In the genomic region with DNA sequence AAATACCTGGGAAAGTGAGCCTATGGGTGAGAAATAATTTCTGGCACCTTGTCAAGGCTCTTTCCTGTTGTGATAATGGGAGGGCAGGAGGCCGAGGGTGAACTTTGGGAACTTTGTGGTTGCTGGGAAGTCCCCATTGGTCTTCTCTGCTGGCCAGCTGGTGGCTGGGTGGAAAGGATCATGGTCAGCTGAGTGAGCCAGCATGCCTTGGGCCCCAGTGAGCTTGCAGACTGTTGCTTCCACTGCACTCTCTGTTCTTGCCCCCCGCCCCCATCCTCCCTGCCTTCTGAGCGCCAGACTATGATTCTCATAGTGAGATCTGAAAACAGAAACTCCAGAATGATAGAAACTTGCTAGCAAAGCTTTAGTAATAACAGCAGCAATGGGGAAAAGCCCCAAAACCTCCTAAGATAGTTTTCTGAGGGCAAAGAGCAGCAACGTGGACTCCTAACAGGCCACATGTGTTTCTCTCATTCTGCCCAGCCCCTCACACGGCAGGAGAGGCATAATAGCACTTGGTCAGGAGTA, we compare ENCODE assay signal across 9 cellular contexts.
DNase-seq lines count a peak whose midpoint lies in the region; ATAC-seq and TF ChIP-seq lines count a peak whose summit lies in the region.
"Had no signal": no experiment of that assay in that cellular context is flagged by ENCODE, and none has a peak within 500 bp of the region (broad histone marks: within the 10 kb centered on the region; RNA-seq: fewer than 3 reads in every experiment).

No MANE protein-coding gene starts in this region.

- TF ChIP-seq POLR2A in lower leg skin (IDR thresholded peaks at IDR 0.05), result no peak

- no peak for TF ChIP-seq CTCF in lower leg skin (IDR thresholded peaks at IDR 0.05)

- DNase-seq in activated T-cell treated with anti-CD3 and anti-CD28 coated beads for 24 hours (ENCODE audit: low read depth) (peak; percentile 64), lower leg skin (ENCODE audit: low spot score in 2 of 2) (no peak), SIG-M5 (lab: John Stamatoyannopoulos, UW) (no peak), NCI-H1105 (lab: John Stamatoyannopoulos, UW) (no peak)
- no peak for DNase-seq in activated T-cell treated with anti-CD3 and anti-CD28 coated beads, Interleukin-2, amount 50 U/mL, for 1 hour
- DNase-seq in activated CD8-positive, alpha-beta memory T cell treated with anti-CD3 and anti-CD28 coated beads for 48 hours (ENCODE audit: low read depth in 2 of 3, low spot score in 2 of 3), result peak; percentile 17 to 50 (median 32)
- DNase-seq in stimulated activated naive CD8-positive, alpha-beta T cell treated with anti-CD3 and anti-CD28 coated beads, Interleukin-15, Interleukin-2, amounts not matched to agents 100 U/mL and 50 U/mL, for 24 hours, result peak; percentile 74

- peak; percentile 71 for ATAC-seq in HG02938 (IDR thresholded peaks at IDR 0.05; ENCODE audit: unreplicated experiment)
- ATAC-seq in stimulated activated naive CD8-positive, alpha-beta T cell treated with anti-CD3 and anti-CD28 coated beads, Interleukin-15, Interleukin-2, amounts not matched to agents 100 U/mL and 50 U/mL, for 24 hours, result peak; percentile 72

- no peak overlapping the region for H3K4me3 ChIP-seq in lower leg skin (ENCODE audit: low read depth, poor library complexity, severe bottlenecking)
- H3K4me3 ChIP-seq: skin epidermis had no signal

- intact Hi-C loops in lower leg skin (cut with DNase I; ENCODE audit: low total_unique reads), result no loop called here

- 77 to 84% methylated on average over 5 of the region's 5 CpGs for WGBS in lower leg skin, 2 donors

Comparison
In these comparisons a context has a peak if more than half of its experiments do, and no peak if none do; other contexts are left out.
1. DNase-seq: peak in activated T-cell treated with anti-CD3 and anti-CD28 coated beads for 24 hours (single experiment), activated CD8-positive, alpha-beta memory T cell treated with anti-CD3 and anti-CD28 coated beads for 48 hours (3 of 3) and stimulated activated naive CD8-positive, alpha-beta T cell treated with anti-CD3 and anti-CD28 coated beads, Interleukin-15, Interleukin-2, amounts not matched to agents 100 U/mL and 50 U/mL, for 24 hours (single experiment); none in activated T-cell treated with anti-CD3 and anti-CD28 coated beads, Interleukin-2, amount 50 U/mL, for 1 hour (single experiment), lower leg skin (0 of 2), SIG-M5 (single experiment) and NCI-H1105 (single experiment).